Comparison of ENCODE assay signal across 1 cellular context in the genomic region with DNA sequence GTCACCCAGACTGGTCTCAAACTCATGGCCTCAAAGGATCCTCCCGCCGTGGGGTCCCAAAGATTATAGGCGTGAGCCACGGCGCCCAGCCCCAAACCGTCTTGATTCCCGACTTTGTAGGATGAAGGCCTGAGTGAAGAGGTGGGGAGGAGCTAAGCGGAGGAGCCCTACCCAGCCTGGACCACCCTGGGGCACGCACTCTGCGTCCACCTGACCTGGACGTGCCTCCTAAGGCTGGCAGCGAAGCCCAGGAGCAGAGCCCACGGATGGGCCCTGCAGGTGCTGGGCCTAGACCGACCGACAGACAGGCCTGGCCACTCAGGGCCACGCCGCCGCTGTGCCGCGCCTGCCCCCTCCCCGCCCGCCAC.
TF ChIP-seq lines count a peak whose summit lies in the region.

No MANE protein-coding gene starts in this region.

TF ChIP-seq in HepG2, 621 proteins besides CTCF, POLR2A, EP300 and RAD21:
- TF ChIP-seq TBX3 (IDR thresholded peaks at IDR 0.05; ENCODE audit: borderline replicate concordance) (peak; percentile 25; the same call in 1 of the 2 replicates), ZNF737 (CRISPR knock-in tag; IDR thresholded peaks at IDR 0.05; ENCODE audit: borderline replicate concordance) (0 out of 2 replicates have a peak, but pooled peaks have one; percentile 9), ZFY (CRISPR knock-in tag; IDR thresholded peaks at IDR 0.05) (0 out of 2 replicates have a peak, but pooled peaks have one; percentile 12), KMT2A (CRISPR knock-in tag; IDR thresholded peaks at IDR 0.05) (peak; percentile 21; the same call in 1 of the 2 replicates), ZNF687 (CRISPR knock-in tag; IDR thresholded peaks at IDR 0.05) (peak; percentile 14), DMAP1 (CRISPR knock-in tag; IDR thresholded peaks at IDR 0.05) (peak; percentile 63; the same call in 1 of the 2 replicates)
